ENCODE assay signal across 25 cellular contexts in the genomic region with DNA sequence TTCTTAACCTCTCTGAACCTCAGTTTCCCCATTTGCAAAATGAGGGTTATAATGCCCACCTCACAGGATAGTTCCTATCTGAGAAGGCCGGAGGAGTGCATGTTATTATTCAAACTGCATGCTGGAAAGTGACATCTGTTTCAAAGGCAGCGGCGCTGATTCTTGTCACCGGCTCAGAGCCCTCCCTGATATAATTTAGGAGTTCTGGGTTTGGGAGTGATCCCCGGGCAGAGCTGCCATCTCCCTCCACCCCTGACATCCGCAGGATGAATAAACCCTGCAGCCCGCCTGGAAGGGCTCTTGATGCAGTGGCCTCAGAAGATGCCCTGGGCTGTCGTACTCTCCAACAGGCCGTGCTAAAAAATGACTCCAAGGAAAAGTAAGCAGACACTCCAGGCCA. TPM values are rescaled to one million over a fixed set of nuclear protein-coding genes. Genes with fewer than 3 reads are reported as not detected.
"Had no signal": no experiment of that assay in that cellular context is flagged by ENCODE, and none has a peak within 500 bp of the region (broad histone marks: within the 10 kb centered on the region; RNA-seq: fewer than 3 reads in every experiment).

No MANE protein-coding gene starts in this region.

- ATAC-seq: HepG2 had no signal

- FAIRE-seq: HepG2, RCC 7860 had no signal

- H3K9me3 ChIP-seq: MG63 had no signal

- H3K27ac ChIP-seq: SJSA1, SK-N-MC had no signal

- H3K4me3 ChIP-seq: MG63, SJSA1, SK-N-MC had no signal

- H3K36me3 ChIP-seq: MG63, SJSA1 had no signal

- DNase-seq: IMR-90, Karpas-422, KG1, MG63, NCI-H1092, NCI-H1105 treated with DMSO at 0.1 percent for 48 hours, NCI-H1417 treated with DMSO at 0.1 percent for 48 hours, NCI-H187, NCI-H2029, NCI-H2081 treated with DMSO at 0.1 percent for 48 hours, NCI-H2171, NCI-H226, NCI-H446, NCI-H510A, NCI-H524 treated with DMSO at 0.1 percent for 48 hours, NCI-H69, NCI-H774, Right ventricle myocardium superior, RPMI8226, SIG-M5 had no signal

- H3K27me3 ChIP-seq: MG63, SJSA1 had no signal

RNA-seq across cellular contexts. Expression of a gene that starts 47.0 kb away (rescaled TPM):
- total RNA-seq: HepG2, HT1080, IMR-90, Right ventricle myocardium superior, SJSA1 had no signal
- polyA plus RNA-seq: HepG2, IMR-90 had no signal
